Comparison of ENCODE assay signal across 24 cellular contexts in the genomic region with DNA sequence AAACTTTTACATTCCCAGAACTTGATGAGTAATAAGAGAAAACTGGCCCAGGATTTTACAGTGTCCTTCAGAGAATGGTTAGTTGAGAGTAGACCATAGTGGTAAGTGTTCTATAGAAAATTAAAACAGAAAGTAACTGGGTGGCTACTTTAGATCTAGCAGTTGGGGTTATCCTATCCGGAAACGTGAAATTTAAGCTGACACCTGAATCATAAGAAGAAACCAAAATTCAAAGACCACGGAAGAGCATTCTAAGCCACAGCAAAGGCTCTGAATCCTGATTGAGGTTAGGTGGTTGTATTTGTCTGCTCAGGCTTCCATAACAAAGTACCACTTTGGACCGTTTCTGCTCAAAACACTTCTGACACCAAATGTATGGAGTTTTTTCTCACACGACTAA. TPM values are rescaled to one million over a fixed set of nuclear protein-coding genes. Genes with fewer than 3 reads are reported as not detected.
DNase-seq lines count a peak whose midpoint lies in the region; ATAC-seq, FAIRE-seq and TF ChIP-seq lines count a peak whose summit lies in the region.
"Had no signal": no experiment of that assay in that cellular context is flagged by ENCODE, and none has a peak within 500 bp of the region (broad histone marks: within the 10 kb centered on the region; RNA-seq: fewer than 3 reads in every experiment).

No MANE protein-coding gene starts in this region.

- peaks cover 5% of the 10 kb centered on the region for H3K4me1 ChIP-seq in CD8-positive, alpha-beta T cell (ENCODE audit: insufficient read depth, low read length)
- H3K4me1 ChIP-seq: upper lobe of right lung had no signal

- H3K27ac ChIP-seq in CD8-positive, alpha-beta T cell (ENCODE audit: low read depth, low read length), result no peak overlapping the region
- no peak overlapping the region for H3K27ac ChIP-seq in substantia nigra (ENCODE audit: low read depth, low read length, poor library complexity, severe bottlenecking)
- H3K27ac ChIP-seq: adrenal gland, coronary artery, esophagus muscularis mucosa, upper lobe of right lung had no signal

- peaks cover 80% of the 10 kb centered on the region for H3K36me3 Mint-ChIP-seq in CD8-positive, alpha-beta T cell
- H3K36me3 Mint-ChIP-seq in activated T-helper 1 cell treated with anti-CD3 and anti-CD28 coated beads, Interleukin-12 subunit alpha, Interleukin-12 subunit beta, Interleukin-2, Interleukin-4 antibody, amounts not matched to agents 30 ng/mL and 10 ng/mL and 1 ng/mL, durations not matched to agents 14 hours and 24 hours and 36 hours (ENCODE audit: low read depth), result peaks cover 56% of the 10 kb centered on the region
- peaks cover 66% of the 10 kb centered on the region for H3K36me3 Mint-ChIP-seq in effector memory CD8-positive, alpha-beta T cell (ENCODE audit: insufficient read depth)

- DNase-seq in CD8-positive, alpha-beta T cell, result no peak
- DNase-seq in activated T-helper 1 cell treated with anti-CD3 and anti-CD28 coated beads, Interleukin-12 subunit alpha, Interleukin-12 subunit beta, Interleukin-2, Interleukin-4 antibody, amounts not matched to agents 30 ng/mL and 10 ng/mL and 1 ng/mL, durations not matched to agents 14 hours and 24 hours and 36 hours (ENCODE audit: low spot score), result peak; percentile 9
- no peak for DNase-seq in effector memory CD8-positive, alpha-beta T cell
- DNase-seq in HTR-8/SVneo (ENCODE audit: insufficient read length, low spot score) (no peak), pons (ENCODE audit: low spot score) (no peak), substantia nigra (lab: John Stamatoyannopoulos, UW) (no peak)
- DNase-seq: adrenal gland; DMS153; endodermal cell; foreskin melanocyte; GOT3; Kasumi-1; MV-4-11; NCI-H1694; NCI-H2171 treated with DMSO at 0.1 percent for 48 hours; NCI-H524; stimulated activated CD8-positive, alpha-beta memory T cell treated with anti-CD3 and anti-CD28 coated beads, Interleukin-4, amount 100 ng/mL, for 48 hours; upper lobe of right lung had no signal

- no peak for TF ChIP-seq CTCF in CD8-positive, alpha-beta T cell (IDR thresholded peaks at IDR 0.05)

- no peaks in the 10 kb centered on the region for H3K27me3 ChIP-seq in CD8-positive, alpha-beta T cell (ENCODE audit: insufficient read depth, low read length)
- H3K27me3 ChIP-seq: adrenal gland, esophagus muscularis mucosa, upper lobe of right lung had no signal

- H3K4me3 Mint-ChIP-seq in CD8-positive, alpha-beta T cell, result no peak overlapping the region
- H3K4me3 Mint-ChIP-seq in activated T-helper 1 cell treated with anti-CD3 and anti-CD28 coated beads, Interleukin-12 subunit alpha, Interleukin-12 subunit beta, Interleukin-2, Interleukin-4 antibody, amounts not matched to agents 30 ng/mL and 10 ng/mL and 1 ng/mL, durations not matched to agents 14 hours and 24 hours and 36 hours, result peak overlapping the region; percentile 56
- H3K4me3 Mint-ChIP-seq in effector memory CD8-positive, alpha-beta T cell, result peak overlapping the region in 1 of 2 donors; percentile 37
- H3K4me3 Mint-ChIP-seq: endodermal cell had no signal

- H3K27me3 Mint-ChIP-seq in CD8-positive, alpha-beta T cell (ENCODE audit: low read depth), result no peaks in the 10 kb centered on the region
- H3K27me3 Mint-ChIP-seq in activated T-helper 1 cell treated with anti-CD3 and anti-CD28 coated beads, Interleukin-12 subunit alpha, Interleukin-12 subunit beta, Interleukin-2, Interleukin-4 antibody, amounts not matched to agents 30 ng/mL and 10 ng/mL and 1 ng/mL, durations not matched to agents 14 hours and 24 hours and 36 hours (ENCODE audit: insufficient read depth), result peaks cover 1% of the 10 kb centered on the region
- H3K27me3 Mint-ChIP-seq in effector memory CD8-positive, alpha-beta T cell, result no peaks in the 10 kb centered on the region

- intact Hi-C loops in CD8-positive, alpha-beta T cell (cut with DNase I, micrococcal nuclease), result no loop called here
- intact Hi-C loops in activated T-helper 1 cell treated with anti-CD3 and anti-CD28 coated beads, Interleukin-12 subunit alpha, Interleukin-12 subunit beta, Interleukin-2, Interleukin-4 antibody, amounts not matched to agents 30 ng/mL and 10 ng/mL and 1 ng/mL, durations not matched to agents 14 hours and 24 hours and 36 hours (cut with micrococcal nuclease), result loop anchor here (1.0 to 2.0 kb wide), 3 partner anchors 8 to 80 kb away; a partner anchor contains a TSS

- FAIRE-seq in HTR-8/SVneo (lab: Jason Lieb, UNC), result no peak
- FAIRE-seq: G401.6 had no signal

- POLR2A ChIA-PET in CD8-positive, alpha-beta T cell (lab: Charles Lee), result no interaction called here

- peaks cover 16% of the 10 kb centered on the region for H3K4me1 Mint-ChIP-seq in CD8-positive, alpha-beta T cell (ENCODE audit: low read depth)
- peaks cover 34% of the 10 kb centered on the region for H3K4me1 Mint-ChIP-seq in activated T-helper 1 cell treated with anti-CD3 and anti-CD28 coated beads, Interleukin-12 subunit alpha, Interleukin-12 subunit beta, Interleukin-2, Interleukin-4 antibody, amounts not matched to agents 30 ng/mL and 10 ng/mL and 1 ng/mL, durations not matched to agents 14 hours and 24 hours and 36 hours (ENCODE audit: low read depth)
- H3K4me1 Mint-ChIP-seq in effector memory CD8-positive, alpha-beta T cell (ENCODE audit: low read depth in 2 of 2), result peaks cover 9 to 14% of the 10 kb centered on the region in 2 donors
- H3K4me1 Mint-ChIP-seq: endodermal cell had no signal

- H3K9me3 ChIP-seq in CD8-positive, alpha-beta T cell (ENCODE audit: low read length), result no peaks in the 10 kb centered on the region
- H3K9me3 ChIP-seq: adrenal gland, esophagus muscularis mucosa, upper lobe of right lung had no signal

- peaks cover 33% of the 10 kb centered on the region for H3K36me3 ChIP-seq in CD8-positive, alpha-beta T cell (ENCODE audit: insufficient read depth, low read length)

- peak overlapping the region; percentile 23 for H3K27ac Mint-ChIP-seq in CD8-positive, alpha-beta T cell
- H3K27ac Mint-ChIP-seq in activated T-helper 1 cell treated with anti-CD3 and anti-CD28 coated beads, Interleukin-12 subunit alpha, Interleukin-12 subunit beta, Interleukin-2, Interleukin-4 antibody, amounts not matched to agents 30 ng/mL and 10 ng/mL and 1 ng/mL, durations not matched to agents 14 hours and 24 hours and 36 hours, result peak overlapping the region; percentile 69
- peak overlapping the region; percentile 7 to 73 for H3K27ac Mint-ChIP-seq in effector memory CD8-positive, alpha-beta T cell
- H3K27ac Mint-ChIP-seq: endodermal cell had no signal

- H3K9me3 Mint-ChIP-seq in CD8-positive, alpha-beta T cell, result no peaks in the 10 kb centered on the region
- no peaks in the 10 kb centered on the region for H3K9me3 Mint-ChIP-seq in activated T-helper 1 cell treated with anti-CD3 and anti-CD28 coated beads, Interleukin-12 subunit alpha, Interleukin-12 subunit beta, Interleukin-2, Interleukin-4 antibody, amounts not matched to agents 30 ng/mL and 10 ng/mL and 1 ng/mL, durations not matched to agents 14 hours and 24 hours and 36 hours
- no peaks in the 10 kb centered on the region for H3K9me3 Mint-ChIP-seq in effector memory CD8-positive, alpha-beta T cell
- H3K9me3 Mint-ChIP-seq: endodermal cell had no signal

- CTCF ChIA-PET in CD8-positive, alpha-beta T cell (lab: Charles Lee), result interaction anchor here (0.9 kb wide), 1 partner anchor 81 kb away, joined by 3 read pairs; a partner anchor contains a TSS

- ATAC-seq in CD8-positive, alpha-beta T cell, result peak; percentile 40
- ATAC-seq in HG02885 (IDR thresholded peaks at IDR 0.05; ENCODE audit: poor library complexity, unreplicated experiment), result peak; percentile 69
- ATAC-seq in effector memory CD8-positive, alpha-beta T cell (replicated peaks), result peak; percentile 64
- ATAC-seq in GM19455 (IDR thresholded peaks at IDR 0.05; ENCODE audit: unreplicated experiment), result no peak
- ATAC-seq: Panc1, upper lobe of right lung had no signal

- H3K4me3 ChIP-seq in CD8-positive, alpha-beta T cell (ENCODE audit: low read depth, low read length), result no peak overlapping the region
- H3K4me3 ChIP-seq: adrenal gland, coronary artery, esophagus muscularis mucosa, upper lobe of right lung had no signal

RNA-seq across cellular contexts. Expression of a gene that starts 34.0 kb away (rescaled TPM):
- total RNA-seq in CD8-positive, alpha-beta T cell, result 10 to 100 TPM; 84.0 to 85.6 TPM
- 74.4 and 74.7 TPM in 2 replicates for total RNA-seq in activated T-helper 1 cell treated with anti-CD3 and anti-CD28 coated beads, Interleukin-12 subunit alpha, Interleukin-12 subunit beta, Interleukin-2, Interleukin-4 antibody, amounts not matched to agents 30 ng/mL and 10 ng/mL and 1 ng/mL, durations not matched to agents 14 hours and 24 hours and 36 hours
